Comparison of ENCODE assay signal across 28 cellular contexts in the genomic region with DNA sequence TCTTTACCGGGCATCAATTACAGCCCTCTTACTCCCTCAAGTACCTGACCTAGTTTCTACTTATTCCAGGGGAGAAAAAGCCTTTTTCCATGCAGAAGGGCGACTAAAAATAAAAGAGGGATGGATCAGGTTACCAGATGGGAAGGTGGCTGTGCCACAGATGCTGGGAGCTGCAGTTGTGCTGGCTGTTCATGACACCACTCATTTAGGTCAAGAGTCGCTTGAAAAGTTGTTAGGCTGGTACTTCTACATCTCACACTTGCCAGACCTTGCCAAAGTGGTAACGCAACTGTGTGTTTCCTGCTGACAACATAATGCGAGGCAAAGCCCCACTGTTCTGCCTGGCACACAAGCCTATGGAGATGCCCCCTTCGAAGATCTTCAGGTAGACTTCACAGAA.
"Had no signal": no experiment of that assay in that cellular context is flagged by ENCODE, and none has a peak within 500 bp of the region (broad histone marks: within the 10 kb centered on the region; RNA-seq: fewer than 3 reads in every experiment).

No MANE protein-coding gene starts in this region.

- H3K4me1 ChIP-seq: adrenal gland had no signal

- H3K36me3 ChIP-seq: adrenal gland, WERI-Rb-1 had no signal

- H3K4me2 ChIP-seq: KMS-11 had no signal

- H3K4me3 ChIP-seq: adrenal gland had no signal

- ATAC-seq: activated naive CD4-positive, alpha-beta T cell treated with anti-CD3 and anti-CD28 coated beads, Interleukin-2, amount 50 U/mL, for 72 hours; Right ventricle myocardium inferior had no signal

- DNase-seq: activated CD4-positive, alpha-beta memory T cell treated with anti-CD3 and anti-CD28 coated beads, Interleukin-2, amount 10 ng/mL, durations not matched to agents 7 days and 5 days; activated CD4-positive, alpha-beta T cell treated with anti-CD3 and anti-CD28 coated beads for 1 hour; activated CD4-positive, alpha-beta T cell treated with anti-CD3 and anti-CD28 coated beads for 48 hours; activated CD4-positive, CD25-positive, alpha-beta regulatory T cell; activated gamma-delta T cell; activated naive CD4-positive, alpha-beta T cell treated with anti-CD3 and anti-CD28 coated beads for 36 hours; activated T-cell treated with anti-CD3 and anti-CD28 coated beads, Interleukin-2, amount 50 U/mL, for 24 hours; adrenal gland; caudate nucleus; cerebellar nuclear complex; MM.1S; NCI-H1092 treated with DMSO at 0.1 percent for 48 hours; NCI-H1436; NCI-H1694; NCI-H1930; NCI-H2081 treated with DMSO at 0.1 percent for 48 hours; NCI-H2171 treated with DMSO at 0.1 percent for 48 hours; NCI-H2227 treated with DMSO at 0.1 percent for 48 hours; NCI-H446; NCI-H524 treated with DMSO at 0.1 percent for 48 hours; SIG-M5; SW 1271; T1000; WERI-Rb-1 had no signal

- H3K27ac ChIP-seq: adrenal gland, KMS-11, RWPE1, WERI-Rb-1 had no signal

- H3K9me3 ChIP-seq: adrenal gland had no signal
